25 cellular contexts compared by ENCODE assay signal in the genomic region with DNA sequence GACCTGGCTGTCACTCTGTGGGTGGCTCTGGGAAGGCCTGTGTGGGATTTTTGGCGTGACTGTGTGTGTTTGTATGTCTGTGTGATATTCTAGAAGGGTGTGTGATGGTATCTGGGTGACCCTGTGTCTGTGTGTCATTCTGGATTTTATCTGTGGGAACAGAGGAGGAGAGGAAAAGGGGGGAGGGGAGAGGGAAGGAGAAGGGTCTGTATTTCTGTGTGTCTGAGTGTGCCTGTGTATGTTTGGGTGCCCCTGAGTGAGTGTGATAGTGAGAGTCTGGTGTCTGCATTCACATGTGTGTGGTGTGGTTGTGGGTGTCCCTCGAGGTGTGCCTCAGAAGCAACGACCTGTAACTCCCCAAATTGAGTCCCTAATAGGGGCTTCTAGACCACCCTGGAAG. TPM values are rescaled to one million over a fixed set of nuclear protein-coding genes. Genes with fewer than 3 reads are reported as not detected.
"Had no signal": no experiment of that assay in that cellular context is flagged by ENCODE, and none has a peak within 500 bp of the region (broad histone marks: within the 10 kb centered on the region; RNA-seq: fewer than 3 reads in every experiment).

No MANE protein-coding gene starts in this region.

- H3K9me3 Mint-ChIP-seq: activated CD8-positive, alpha-beta T cell treated with anti-CD3 and anti-CD28 coated beads for 36 hours; activated naive CD8-positive, alpha-beta T cell treated with anti-CD3 and anti-CD28 coated beads, Interleukin-2, amount 10 ng/mL, durations not matched to agents 7 days and 5 days; T-helper 1 cell treated with Interleukin-12 subunit alpha and Interleukin-12 subunit beta and Interleukin-4 antibody, amounts not matched to agents 30 μg/mL and 1 μg/mL, for 36 hours had no signal

- H3K4me3 ChIP-seq: adrenal gland, SJSA1 had no signal

- H3K27ac ChIP-seq: adrenal gland, SJSA1 had no signal

- H3K4me3 Mint-ChIP-seq: activated CD8-positive, alpha-beta T cell treated with anti-CD3 and anti-CD28 coated beads for 36 hours; activated naive CD8-positive, alpha-beta T cell treated with anti-CD3 and anti-CD28 coated beads, Interleukin-2, amount 10 ng/mL, durations not matched to agents 7 days and 5 days; T-helper 1 cell treated with Interleukin-12 subunit alpha and Interleukin-12 subunit beta and Interleukin-4 antibody, amounts not matched to agents 30 μg/mL and 1 μg/mL, for 36 hours had no signal

- FAIRE-seq: RCC 7860 had no signal

- H3K36me3 Mint-ChIP-seq: activated naive CD8-positive, alpha-beta T cell treated with anti-CD3 and anti-CD28 coated beads, Interleukin-2, amount 10 ng/mL, durations not matched to agents 7 days and 5 days had no signal

- H3K27ac Mint-ChIP-seq: activated CD8-positive, alpha-beta T cell treated with anti-CD3 and anti-CD28 coated beads for 36 hours; activated naive CD8-positive, alpha-beta T cell treated with anti-CD3 and anti-CD28 coated beads, Interleukin-2, amount 10 ng/mL, durations not matched to agents 7 days and 5 days; T-helper 1 cell treated with Interleukin-12 subunit alpha and Interleukin-12 subunit beta and Interleukin-4 antibody, amounts not matched to agents 30 μg/mL and 1 μg/mL, for 36 hours had no signal

- H3K27me3 ChIP-seq: adrenal gland, SJSA1 had no signal

- ATAC-seq: activated CD4-positive, CD25-positive, alpha-beta regulatory T cell treated with anti-CD3 and anti-CD28 coated beads, Interleukin-2, amount 50 U/mL, for 24 hours; activated CD8-positive, alpha-beta T cell treated with anti-CD3 and anti-CD28 coated beads for 36 hours; SK-N-SH treated with all-trans-retinoic acid at 6 μM for 48 hours had no signal

- H3K9me3 ChIP-seq: adrenal gland, SJSA1 had no signal

- H3K4me1 ChIP-seq: adrenal gland had no signal

- DNase-seq: activated CD4-positive, alpha-beta T cell treated with anti-CD3 and anti-CD28 coated beads for 4 hours; activated CD8-positive, alpha-beta memory T cell treated with anti-CD3 and anti-CD28 coated beads, Interleukin-2, amount 50 U/mL, for 4 hours; activated CD8-positive, alpha-beta T cell treated with anti-CD3 and anti-CD28 coated beads for 36 hours; activated naive CD4-positive, alpha-beta T cell treated with anti-CD3 and anti-CD28 coated beads, Interleukin-2, amount 50 U/mL, for 16 hours; activated naive CD8-positive, alpha-beta T cell treated with anti-CD3 and anti-CD28 coated beads, Interleukin-2, amount 10 ng/mL, durations not matched to agents 7 days and 5 days; adrenal gland; anterior cingulate cortex; central memory CD4-positive, alpha-beta T cell; MV-4-11; NCI-H1092 treated with DMSO at 0.1 percent for 48 hours; NCI-H1417 treated with DMSO at 0.1 percent for 48 hours; NCI-H1694; NCI-H2029; NCI-H2107; NCI-H345; NCI-H510A; NCI-H526 treated with DMSO at 0.1 percent for 48 hours; SHP77 had no signal

- H3K36me3 ChIP-seq: adrenal gland, SJSA1 had no signal

RNA-seq across cellular contexts. Expression of a gene that starts 17.8 kb away (rescaled TPM):
- total RNA-seq: activated CD8-positive, alpha-beta T cell treated with anti-CD3 and anti-CD28 coated beads for 36 hours; activated naive CD8-positive, alpha-beta T cell treated with anti-CD3 and anti-CD28 coated beads, Interleukin-2, amount 10 ng/mL, durations not matched to agents 7 days and 5 days; bronchial epithelial cell; LHCN-M2; SJSA1 had no signal
